Comparison of ENCODE assay signal across 10 cellular contexts in the genomic region with DNA sequence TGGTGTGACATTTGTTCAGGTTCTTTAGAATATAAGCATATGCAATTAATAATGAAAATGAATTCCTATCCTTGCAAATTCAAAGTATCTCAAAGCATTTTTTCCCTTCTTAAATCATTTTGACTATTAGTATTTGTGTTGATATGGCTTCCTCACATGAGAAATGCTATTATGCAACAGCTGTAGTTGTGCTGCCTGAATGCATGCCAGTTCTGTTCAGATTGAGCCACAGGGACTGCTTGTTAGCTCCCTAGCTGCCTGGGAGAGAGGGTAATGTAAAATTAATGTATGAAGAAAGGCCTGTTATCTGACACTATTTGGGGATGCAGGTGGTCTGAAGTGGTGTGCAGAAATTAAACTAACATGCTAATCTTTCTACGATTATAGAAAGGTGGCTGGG. TPM values are rescaled to one million over a fixed set of nuclear protein-coding genes. Genes with fewer than 3 reads are reported as not detected.
A peak's percentile ranks its signal among the peaks of the same experiment; 100 is the strongest.
DNase-seq lines count a peak whose midpoint lies in the region; ATAC-seq and FAIRE-seq lines count a peak whose summit lies in the region.
"Had no signal": no experiment of that assay in that cellular context is flagged by ENCODE, and none has a peak within 500 bp of the region (broad histone marks: within the 10 kb centered on the region; RNA-seq: fewer than 3 reads in every experiment).

No MANE protein-coding gene starts in this region.

- no peak for FAIRE-seq in frontal cortex (lab: Jason Lieb, UNC)

- no peak for ATAC-seq in GM21619 (IDR thresholded peaks at IDR 0.05; ENCODE audit: unreplicated experiment)

- DNase-seq in AML-193 (lab: John Stamatoyannopoulos, UW) (peak; percentile 23 to 35), NCI-H1105 treated with DMSO at 0.1 percent for 48 hours (lab: John Stamatoyannopoulos, UW) (peak; percentile 66), fibroblast of gingiva (ENCODE audit: low read depth) (peak; percentile 84), pons (ENCODE audit: low spot score) (peak; percentile 35), NCI-H526 treated with DMSO at 0.1 percent for 48 hours (lab: John Stamatoyannopoulos, UW) (no peak), frontal cortex (ENCODE audit: low spot score in 2 of 2) (no peak), HuH-7.5 (ENCODE audit: low spot score) (no peak)
- DNase-seq: activated CD4-positive, alpha-beta T cell treated with anti-CD3 and anti-CD28 coated beads, Interleukin-2, amount 50 U/mL, for 4 hours; SHP77 had no signal

RNA-seq across cellular contexts. Expression of gene CACHD1, which starts 45.5 kb away (rescaled TPM):
- total RNA-seq in frontal cortex: 17.5 TPM

Comparison
In these comparisons a context has a peak if more than half of its experiments do, and no peak if none do; other contexts are left out.
1. DNase-seq: peak in AML-193 (2 of 2), NCI-H1105 treated with DMSO at 0.1 percent for 48 hours (single experiment), fibroblast of gingiva (single experiment) and pons (single experiment); none in NCI-H526 treated with DMSO at 0.1 percent for 48 hours (single experiment), frontal cortex (0 of 2) and HuH-7.5 (single experiment).